Comparison of ENCODE assay signal across 16 cellular contexts in genomic region chr4:168527560-168527959, GRCh38. TPM values are rescaled to one million over a fixed set of nuclear protein-coding genes. Genes with fewer than 3 reads are reported as not detected.
DNase-seq lines count a peak whose midpoint lies in the region; ATAC-seq and TF ChIP-seq lines count a peak whose summit lies in the region.
"Had no signal": no experiment of that assay in that cellular context is flagged by ENCODE, and none has a peak within 500 bp of the region (broad histone marks: within the 10 kb centered on the region; RNA-seq: fewer than 3 reads in every experiment).

No MANE protein-coding gene starts in this region.

- H3K4me3 ChIP-seq in PC-9 (no peak overlapping the region), smooth muscle cell (no peak overlapping the region)
- H3K4me3 ChIP-seq: Peyer's patch had no signal

- H3K9me2 ChIP-seq in PC-9 (ENCODE audit: insufficient read depth) = no peaks in the 10 kb centered on the region

- H3K9me3 ChIP-seq in PC-9 (ENCODE audit: insufficient read depth, low read depth) = no peaks in the 10 kb centered on the region
- no peaks in the 10 kb centered on the region for H3K9me3 ChIP-seq in smooth muscle cell (replicated peaks; ENCODE audit: low read depth)
- H3K9me3 ChIP-seq: Peyer's patch had no signal

- H3K27ac ChIP-seq in PC-9 (peak overlapping the region; percentile 19; the same call in 1 of the 2 replicates), foreskin keratinocyte (no peak overlapping the region), smooth muscle cell (ENCODE audit: low read depth) (peak overlapping the region; percentile 82)
- H3K27ac ChIP-seq: Peyer's patch had no signal

- TF ChIP-seq CTCF in PC-9 (conservative IDR thresholded peaks at IDR 0.05) (no peak), foreskin keratinocyte (conservative IDR thresholded peaks at IDR 0.05) (no peak), smooth muscle cell (IDR thresholded peaks at IDR 0.05; ENCODE audit: borderline replicate concordance, insufficient read depth, poor library complexity, severe bottlenecking) (no peak)

- DNase-seq in ELR (ENCODE audit: low read depth) = peak; percentile 28
- DNase-seq in PC-9 = no peak
- DNase-seq in foreskin keratinocyte = no peak
- DNase-seq in smooth muscle cell (lab: John Stamatoyannopoulos, UW; ENCODE audit: unreplicated experiment) = no peak
- DNase-seq in DMS153 (lab: John Stamatoyannopoulos, UW) = no peak
- DNase-seq in activated CD4-positive, alpha-beta T cell treated with anti-CD3 and anti-CD28 coated beads, Interleukin-2, amount 50 U/mL, for 1 hour = no peak
- DNase-seq: CD8-positive, alpha-beta T cell; H9; MM.1S; NCI-H1105 treated with DMSO at 0.1 percent for 48 hours; NCI-H187 treated with DMSO at 0.1 percent for 48 hours; NCI-H510A; NCI-H82; Peyer's patch; SIG-M5 had no signal

- H3K9ac ChIP-seq in smooth muscle cell (ENCODE audit: low read depth) = peak overlapping the region; percentile 31

- H3K36me3 ChIP-seq in PC-9 (ENCODE audit: low read depth) = no peaks in the 10 kb centered on the region
- no peaks in the 10 kb centered on the region for H3K36me3 ChIP-seq in smooth muscle cell (ENCODE audit: low read depth)
- H3K36me3 ChIP-seq: Peyer's patch had no signal

- no peaks in the 10 kb centered on the region for H3K79me2 ChIP-seq in PC-9 (ENCODE audit: low read depth)
- H3K79me2 ChIP-seq in smooth muscle cell (ENCODE audit: low read depth) = no peaks in the 10 kb centered on the region

- H3K27me3 ChIP-seq in PC-9 (ENCODE audit: insufficient read depth, low read depth) (no peaks in the 10 kb centered on the region), foreskin keratinocyte (no peaks in the 10 kb centered on the region), smooth muscle cell (ENCODE audit: low read depth) (no peaks in the 10 kb centered on the region)
- H3K27me3 ChIP-seq: Peyer's patch had no signal

- intact Hi-C loops in PC-9 (cut with micrococcal nuclease; ENCODE audit: unreplicated experiment) = no loop called here

- 40% methylated on average over 1 of the region's 1 CpG for WGBS in smooth muscle cell (ENCODE audit: low lambda C conversion rate)

- CTCF ChIA-PET in PC-9 (lab: Charles Lee) = no interaction called here

- BruUV-seq in PC-9 (replicated peaks; lab: Mats Ljungman, UMichigan) = no TSS peak

- H3K4me2 ChIP-seq in PC-9 (no peak overlapping the region), smooth muscle cell (peak overlapping the region; percentile 49)

- H3F3A ChIP-seq in PC-9 (ENCODE audit: insufficient read depth, low read depth) = no peaks in the 10 kb centered on the region
- H3F3A ChIP-seq in smooth muscle cell (ENCODE audit: low read depth) = peaks cover 11% of the 10 kb centered on the region

- no peaks in the 10 kb centered on the region for H4K20me1 ChIP-seq in PC-9 (ENCODE audit: insufficient read depth)
- no peaks in the 10 kb centered on the region for H4K20me1 ChIP-seq in smooth muscle cell (ENCODE audit: low read depth)

- H3K4me1 ChIP-seq in PC-9 (replicated peaks; ENCODE audit: insufficient read depth) = peaks cover 11% of the 10 kb centered on the region; the same call in 1 of the 2 replicates
- peaks cover 17% of the 10 kb centered on the region for H3K4me1 ChIP-seq in foreskin keratinocyte
- peaks cover 9% of the 10 kb centered on the region for H3K4me1 ChIP-seq in smooth muscle cell (ENCODE audit: low read depth)
- H3K4me1 ChIP-seq: Peyer's patch had no signal

- ATAC-seq in foreskin keratinocyte = peak; percentile 30
- no peak for ATAC-seq in HG02970 (IDR thresholded peaks at IDR 0.05; ENCODE audit: low FRiP score, unreplicated experiment)
- ATAC-seq: CD8-positive, alpha-beta T cell had no signal

- no peak overlapping the region for H2AFZ ChIP-seq in PC-9
- no peak overlapping the region for H2AFZ ChIP-seq in smooth muscle cell (ENCODE audit: low read depth)

- POLR2A ChIA-PET in PC-9 (lab: Charles Lee; ENCODE audit: unreplicated experiment) = no interaction called here

RNA-seq across cellular contexts. Expression of gene PALLD, which starts 30.7 kb away (rescaled TPM):
- total RNA-seq in PC-9 (2021) (139 and 156 TPM in 2 replicates), foreskin keratinocyte (166 and 202 TPM in 2 replicates), smooth muscle cell (412 and 415 TPM in 2 replicates)
- polyA plus RNA-seq in foreskin keratinocyte (58.4 and 88.0 TPM in 2 replicates), smooth muscle cell (354 and 360 TPM in 2 replicates)
- total RNA-seq: CD8-positive, alpha-beta T cell had no signal

RNA-seq across cellular contexts. Expression of gene DDX60L, which starts 47.3 kb away (rescaled TPM):
- total RNA-seq in PC-9 (2021) (68.1 and 71.7 TPM in 2 replicates), foreskin keratinocyte (24.3 and 34.4 TPM in 2 replicates), smooth muscle cell (7.9 and 8.4 TPM in 2 replicates)
- polyA plus RNA-seq in foreskin keratinocyte (10.8 and 12.3 TPM in 2 replicates), smooth muscle cell (2.2 and 3.4 TPM in 2 replicates)
